Comparison of ENCODE assay signal across 8 cellular contexts in genomic region chr22:45863981-45864751, GRCh38.
A peak's percentile ranks its signal among the peaks of the same experiment; 100 is the strongest.
DNase-seq lines count a peak whose midpoint lies in the region; ATAC-seq and TF ChIP-seq lines count a peak whose summit lies in the region.

No MANE protein-coding gene starts in this region.

- TF ChIP-seq POLR2A in esophagus muscularis mucosa (IDR thresholded peaks at IDR 0.05; ENCODE audit: low read depth) = no peak

- H3K27ac ChIP-seq in BLaER1 (no peak overlapping the region), esophagus muscularis mucosa (replicated peaks in 1 of 4) (no peak overlapping the region), neural cell (ENCODE audit: low read length) (no peak overlapping the region)

- no peaks in the 10 kb centered on the region for H3K9me3 ChIP-seq in BLaER1
- H3K9me3 ChIP-seq in esophagus muscularis mucosa = peaks cover 0 to 7% (median 0%) of the 10 kb centered on the region in 4 donors
- no peaks in the 10 kb centered on the region for H3K9me3 ChIP-seq in neural cell (ENCODE audit: low read length)

- TF ChIP-seq EP300 in esophagus muscularis mucosa (IDR thresholded peaks at IDR 0.05) (no peak), neural cell (conservative IDR thresholded peaks at IDR 0.05; ENCODE audit: poor library complexity, severe bottlenecking) (no peak)

- H4K20me1 ChIP-seq in BLaER1 (peaks cover 57% of the 10 kb centered on the region), neural cell (ENCODE audit: insufficient read depth) (no peaks in the 10 kb centered on the region)

- peak; percentile 24 for TF ChIP-seq RAD21 in neural cell (conservative IDR thresholded peaks at IDR 0.05)

- peaks cover 53% of the 10 kb centered on the region for H3K27me3 ChIP-seq in BLaER1
- peaks cover 0 to 42% (median 20%) of the 10 kb centered on the region in 4 donors for H3K27me3 ChIP-seq in esophagus muscularis mucosa
- peaks cover 30% of the 10 kb centered on the region for H3K27me3 ChIP-seq in neural cell (ENCODE audit: insufficient read depth, low read depth, low read length)

- H2AFZ ChIP-seq in neural cell (ENCODE audit: low read depth, low read length) = no peak overlapping the region

- DNase-seq in HK-2 (ENCODE audit: unreplicated experiment) = peak; percentile 72
- peak; percentile 27 for DNase-seq in NOMO-1 treated with dmso at 0.1 percent for 144 hours (lab: John Stamatoyannopoulos, UW; ENCODE audit: unreplicated experiment)
- DNase-seq in activated CD8-positive, alpha-beta memory T cell treated with anti-CD3 and anti-CD28 coated beads, Interleukin-2, amount 50 U/mL, for 48 hours = peak; percentile 95
- DNase-seq in esophagus muscularis mucosa (ENCODE audit: extremely low spot score) = peak; percentile 96
- peak; percentile 87 for DNase-seq in stimulated activated naive CD8-positive, alpha-beta T cell treated with anti-CD3 and anti-CD28 coated beads, Interleukin-15, Interleukin-2, amounts not matched to agents 100 U/mL and 50 U/mL, for 24 hours

- H3K4me2 ChIP-seq in BLaER1 (peak overlapping the region; percentile 33; the same call in 1 of the 2 replicates), neural cell (ENCODE audit: low read length) (no peak overlapping the region)

- H3K9ac ChIP-seq in BLaER1 (no peak overlapping the region), neural cell (ENCODE audit: low read length) (no peak overlapping the region)

- no peaks in the 10 kb centered on the region for H3K9me2 ChIP-seq in neural cell (ENCODE audit: insufficient read depth, low read length)

- H3F3A ChIP-seq in neural cell (ENCODE audit: insufficient read depth, low read length, poor library complexity, severe bottlenecking) = no peaks in the 10 kb centered on the region

- H3K4me3 ChIP-seq in BLaER1 (no peak overlapping the region), esophagus muscularis mucosa (no peak overlapping the region), neural cell (ENCODE audit: low read length) (no peak overlapping the region)

- 0 out of 2 replicates have a peak, but pooled peaks cover 4% of the 10 kb centered on the region for H3K36me3 ChIP-seq in BLaER1
- peaks cover 0 to 10% (median 2%) of the 10 kb centered on the region in 4 donors for H3K36me3 ChIP-seq in esophagus muscularis mucosa
- no peaks in the 10 kb centered on the region for H3K36me3 ChIP-seq in neural cell (ENCODE audit: insufficient read depth, low read length)

- intact Hi-C loops in esophagus muscularis mucosa (cut with DNase I) = no loop called here

- peak; percentile 60 for ATAC-seq in stimulated activated naive CD8-positive, alpha-beta T cell treated with anti-CD3 and anti-CD28 coated beads, Interleukin-15, Interleukin-2, amounts not matched to agents 100 U/mL and 50 U/mL, for 24 hours
- no peak for ATAC-seq in GM19023 (IDR thresholded peaks at IDR 0.05; ENCODE audit: unreplicated experiment)

- TF ChIP-seq CTCF in esophagus muscularis mucosa (IDR thresholded peaks at IDR 0.05) (peak; percentile 76 to 92 (median 78)), neural cell (IDR thresholded peaks at IDR 0.05; ENCODE audit: poor library complexity, severe bottlenecking) (peak; percentile 54)

- H3K4me1 ChIP-seq in BLaER1 = peaks cover 15% of the 10 kb centered on the region
- H3K4me1 ChIP-seq in esophagus muscularis mucosa = peaks cover 15 to 41% (median 32%) of the 10 kb centered on the region in 4 donors

- no peaks in the 10 kb centered on the region for H3K79me2 ChIP-seq in neural cell (replicated peaks; ENCODE audit: insufficient read depth, low read length)

- 12% methylated on average over 19 of the region's 19 CpGs for WGBS in esophagus muscularis mucosa

TF ChIP-seq in neural cell, 6 proteins besides CTCF, POLR2A, EP300 and RAD21:
- TF ChIP-seq REST (IDR thresholded peaks at IDR 0.05; ENCODE audit: borderline replicate concordance) (no peak), EZH2 (IDR thresholded peaks at IDR 0.05; ENCODE audit: borderline replicate concordance, insufficient read depth, low read length, poor library complexity, severe bottlenecking) (no peak), SMC3 (conservative IDR thresholded peaks at IDR 0.05; ENCODE audit: poor library complexity) (peak; percentile 36), MXI1 (conservative IDR thresholded peaks at IDR 0.05; ENCODE audit: poor library complexity, severe bottlenecking) (no peak), TAF1 (IDR thresholded peaks at IDR 0.05; ENCODE audit: low read depth) (no peak), POLR2AphosphoS5 (IDR thresholded peaks at IDR 0.05) (no peak)
TF ChIP-seq in neural cell: peak in this region for 1.

Comparison
In these comparisons a context has a peak if more than half of its experiments do, and no peak if none do; other contexts are left out.
1. DNase-seq: peak in every context shown above with its lines; median percentile 96 in esophagus muscularis mucosa; 95 in activated CD8-positive, alpha-beta memory T cell treated with anti-CD3 and anti-CD28 coated beads, Interleukin-2, amount 50 U/mL, for 48 hours; 87 in stimulated activated naive CD8-positive, alpha-beta T cell treated with anti-CD3 and anti-CD28 coated beads, Interleukin-15, Interleukin-2, amounts not matched to agents 100 U/mL and 50 U/mL, for 24 hours; 72 in HK-2; 27 in NOMO-1 treated with dmso at 0.1 percent for 144 hours.